15 cellular contexts compared by ENCODE assay signal in the genomic region with DNA sequence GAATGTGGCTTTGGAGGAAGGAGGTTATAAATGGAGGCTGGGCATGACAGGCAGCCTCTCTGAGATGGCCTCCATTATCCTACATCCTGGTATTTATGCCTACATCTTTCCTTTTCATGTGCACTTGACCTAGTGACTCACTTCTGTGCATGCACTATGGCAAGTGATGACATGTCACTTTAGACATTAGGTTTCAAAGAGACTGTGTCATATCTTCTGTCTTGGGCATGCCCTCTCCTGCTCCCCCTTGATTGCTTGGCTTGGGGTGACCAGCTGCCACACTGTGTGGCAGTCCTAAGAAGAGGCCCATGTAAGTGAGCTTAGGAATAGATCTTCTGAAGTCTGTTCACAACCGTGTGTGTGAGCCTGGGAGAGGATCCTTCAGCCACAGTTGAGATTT.
DNase-seq lines count a peak whose midpoint lies in the region; ATAC-seq, FAIRE-seq and TF ChIP-seq lines count a peak whose summit lies in the region.
"Had no signal": no experiment of that assay in that cellular context is flagged by ENCODE, and none has a peak within 500 bp of the region (broad histone marks: within the 10 kb centered on the region; RNA-seq: fewer than 3 reads in every experiment).

No MANE protein-coding gene starts in this region.

- BruUV-seq in mammary epithelial cell (replicated peaks; lab: Mats Ljungman, UMichigan) (no TSS peak), MCF 10A (replicated peaks; lab: Mats Ljungman, UMichigan) (no TSS peak)

- CTCF ChIA-PET in activated CD4-positive, alpha-beta T cell treated with anti-CD3 and anti-CD28 coated beads for 36 hours (lab: Charles Lee) = no interaction called here
- CTCF ChIA-PET in mammary epithelial cell (lab: Charles Lee; ENCODE audit: low non-redundant PET) = no interaction called here
- CTCF ChIA-PET in MCF 10A (lab: Yijun Ruan, JAX) = interaction anchor here (1.0 kb wide), 1 partner anchor 361 kb away, joined by 3 read pairs; no protein-coding TSS in a partner anchor
- CTCF ChIA-PET in HEK293T (lab: Yijun Ruan, JAX) = no interaction called here

- no peak overlapping the region for H3K27ac Mint-ChIP-seq in activated CD4-positive, alpha-beta T cell treated with anti-CD3 and anti-CD28 coated beads for 36 hours
- no peak overlapping the region for H3K27ac Mint-ChIP-seq in MCF 10A (ENCODE audit: low read depth, unreplicated experiment)
- no peak overlapping the region for H3K27ac Mint-ChIP-seq in stimulated activated effector memory CD8-positive, alpha-beta T cell treated with anti-CD3 and anti-CD28 coated beads, Interleukin-12 subunit alpha, Interleukin-12 subunit beta, amount 100 ng/mL, for 72 hours
- H3K27ac Mint-ChIP-seq: GM23338 had no signal

- no peak overlapping the region for H3K4me3 ChIP-seq in mammary epithelial cell (replicated peaks in 1 of 3; ENCODE audit: insufficient read depth in 1 of 3, low read depth in 2 of 3, low read length in 3 of 3)
- no peak overlapping the region for H3K4me3 ChIP-seq in bronchial epithelial cell (ENCODE audit: low read depth, low read length)
- H3K4me3 ChIP-seq: BLaER1, GM23338 had no signal

- 0% methylated on average over 1 of the region's 1 CpG for WGBS in mammary epithelial cell (ENCODE audit: low coverage, missing lambda C conversion rate)

- no peaks in the 10 kb centered on the region for H3K36me3 ChIP-seq in mammary epithelial cell (ENCODE audit: insufficient read depth, low read length)
- H3K36me3 ChIP-seq in bronchial epithelial cell (ENCODE audit: control insufficient read depth, insufficient read depth, low read length) = no peaks in the 10 kb centered on the region
- H3K36me3 ChIP-seq: BLaER1 had no signal

- in situ Hi-C loops in mammary epithelial cell (cut with MboI; ENCODE audit: low sequenced_read_pairs in 2 of 2) = no loop called here

- no peak overlapping the region for H3K4me3 Mint-ChIP-seq in activated CD4-positive, alpha-beta T cell treated with anti-CD3 and anti-CD28 coated beads for 36 hours
- no peak overlapping the region for H3K4me3 Mint-ChIP-seq in MCF 10A (ENCODE audit: unreplicated experiment)
- no peak overlapping the region for H3K4me3 Mint-ChIP-seq in stimulated activated effector memory CD8-positive, alpha-beta T cell treated with anti-CD3 and anti-CD28 coated beads, Interleukin-12 subunit alpha, Interleukin-12 subunit beta, amount 100 ng/mL, for 72 hours
- H3K4me3 Mint-ChIP-seq: GM23338 had no signal

- ATAC-seq in activated CD4-positive, alpha-beta T cell treated with anti-CD3 and anti-CD28 coated beads for 36 hours = peak; percentile 63
- peak; percentile 82 for ATAC-seq in stimulated activated effector memory CD8-positive, alpha-beta T cell treated with anti-CD3 and anti-CD28 coated beads, Interleukin-12 subunit alpha, Interleukin-12 subunit beta, amount 100 ng/mL, for 72 hours
- ATAC-seq: GM23338 had no signal

- H3K27me3 Mint-ChIP-seq in activated CD4-positive, alpha-beta T cell treated with anti-CD3 and anti-CD28 coated beads for 36 hours = peaks cover 2% of the 10 kb centered on the region
- H3K27me3 Mint-ChIP-seq in MCF 10A (ENCODE audit: insufficient read depth, unreplicated experiment) = no peaks in the 10 kb centered on the region

- peaks cover 16% of the 10 kb centered on the region for H3K9me3 ChIP-seq in mammary epithelial cell (replicated peaks; ENCODE audit: insufficient read depth, low read length)

- H2AFZ ChIP-seq in mammary epithelial cell (ENCODE audit: low read depth, low read length) = no peak overlapping the region
- H2AFZ ChIP-seq: GM23338 had no signal

- H3K27ac ChIP-seq in mammary epithelial cell (ENCODE audit: insufficient read depth, low read depth, low read length) = no peak overlapping the region
- H3K27ac ChIP-seq: BLaER1 had no signal

- H3K4me1 ChIP-seq in mammary epithelial cell (ENCODE audit: insufficient read depth, low read length) = no peaks in the 10 kb centered on the region

- peaks cover 7% of the 10 kb centered on the region for H3K9me3 Mint-ChIP-seq in activated CD4-positive, alpha-beta T cell treated with anti-CD3 and anti-CD28 coated beads for 36 hours (ENCODE audit: low read depth)
- no peaks in the 10 kb centered on the region for H3K9me3 Mint-ChIP-seq in MCF 10A (ENCODE audit: unreplicated experiment)
- H3K9me3 Mint-ChIP-seq in stimulated activated effector memory CD8-positive, alpha-beta T cell treated with anti-CD3 and anti-CD28 coated beads, Interleukin-12 subunit alpha, Interleukin-12 subunit beta, amount 100 ng/mL, for 72 hours = peaks cover 5% of the 10 kb centered on the region
- H3K9me3 Mint-ChIP-seq: GM23338 had no signal

- intact Hi-C loops in activated CD4-positive, alpha-beta T cell treated with anti-CD3 and anti-CD28 coated beads for 36 hours (cut with DNase I, micrococcal nuclease) = no loop called here
- intact Hi-C loops in mammary epithelial cell (cut with micrococcal nuclease) (no loop called here), MCF 10A (cut with micrococcal nuclease) (no loop called here)

- TF ChIP-seq CTCF in mammary epithelial cell (conservative IDR thresholded peaks at IDR 0.05 in 1 of 2, IDR thresholded peaks at IDR 0.05 in 1 of 2; ENCODE audit: extremely low read depth in 1 of 2, insufficient read depth in 1 of 2, low read depth in 1 of 2, low read length in 2 of 2) (no peak), MCF 10A (IDR thresholded peaks at IDR 0.05; ENCODE audit: unreplicated experiment) (no peak), bronchial epithelial cell (IDR thresholded peaks at IDR 0.05; ENCODE audit: insufficient read depth, low read length, severe bottlenecking) (no peak)

- no peaks in the 10 kb centered on the region for H3K27me3 ChIP-seq in mammary epithelial cell (ENCODE audit: insufficient read depth, low read length)
- H3K27me3 ChIP-seq in bronchial epithelial cell (ENCODE audit: control insufficient read depth, insufficient read depth, low read length) = no peaks in the 10 kb centered on the region
- H3K27me3 ChIP-seq: BLaER1 had no signal

- peaks cover 5% of the 10 kb centered on the region for H3K36me3 Mint-ChIP-seq in activated CD4-positive, alpha-beta T cell treated with anti-CD3 and anti-CD28 coated beads for 36 hours (ENCODE audit: low read depth)
- H3K36me3 Mint-ChIP-seq in MCF 10A (ENCODE audit: insufficient read depth, unreplicated experiment) = no peaks in the 10 kb centered on the region
- no peaks in the 10 kb centered on the region for H3K36me3 Mint-ChIP-seq in stimulated activated effector memory CD8-positive, alpha-beta T cell treated with anti-CD3 and anti-CD28 coated beads, Interleukin-12 subunit alpha, Interleukin-12 subunit beta, amount 100 ng/mL, for 72 hours

- no peak overlapping the region for H3K9ac ChIP-seq in mammary epithelial cell (ENCODE audit: insufficient read depth, low read length)
- H3K9ac ChIP-seq: BLaER1 had no signal

- no peak for FAIRE-seq in bronchial epithelial cell (lab: Jason Lieb, UNC)
- FAIRE-seq: GM12891 had no signal

- H3K79me2 ChIP-seq in mammary epithelial cell (ENCODE audit: insufficient read depth, low read length) = no peaks in the 10 kb centered on the region

- DNase-seq in activated CD4-positive, alpha-beta T cell treated with anti-CD3 and anti-CD28 coated beads for 36 hours = no peak
- DNase-seq in activated CD4-positive, alpha-beta T cell treated with anti-CD3 and anti-CD28 coated beads for 4 hours = no peak
- DNase-seq in mammary epithelial cell (peak; percentile 0), MCF 10A (ENCODE audit: unreplicated experiment) (no peak), bronchial epithelial cell (ENCODE audit: low read depth) (peak; percentile 51), NCI-H1105 treated with DMSO at 0.1 percent for 48 hours (lab: John Stamatoyannopoulos, UW) (no peak), HEK293T (ENCODE audit: extremely low spot score) (no peak)
- no peak for DNase-seq in stimulated activated effector memory CD8-positive, alpha-beta T cell treated with anti-CD3 and anti-CD28 coated beads, Interleukin-12 subunit alpha, Interleukin-12 subunit beta, amount 100 ng/mL, for 72 hours (ENCODE audit: low spot score in 2 of 2)
- DNase-seq: 8988T, AML-193, DMS79, H7 had no signal

- dilution Hi-C loops in mammary epithelial cell (cut with HindIII; ENCODE audit: low sequenced_read_pairs) = no loop called here

- peaks cover 31% of the 10 kb centered on the region for H3K4me1 Mint-ChIP-seq in activated CD4-positive, alpha-beta T cell treated with anti-CD3 and anti-CD28 coated beads for 36 hours
- H3K4me1 Mint-ChIP-seq in MCF 10A (ENCODE audit: insufficient read depth, unreplicated experiment) = peaks cover 5% of the 10 kb centered on the region
- H3K4me1 Mint-ChIP-seq in stimulated activated effector memory CD8-positive, alpha-beta T cell treated with anti-CD3 and anti-CD28 coated beads, Interleukin-12 subunit alpha, Interleukin-12 subunit beta, amount 100 ng/mL, for 72 hours = peaks cover 40% of the 10 kb centered on the region
- H3K4me1 Mint-ChIP-seq: GM23338 had no signal

- no peak overlapping the region for H3K4me2 ChIP-seq in mammary epithelial cell (ENCODE audit: insufficient read depth, low read depth, low read length)
- H3K4me2 ChIP-seq: BLaER1, GM23338 had no signal

- POLR2A ChIA-PET in activated CD4-positive, alpha-beta T cell treated with anti-CD3 and anti-CD28 coated beads for 36 hours (lab: Charles Lee) = no interaction called here
- POLR2A ChIA-PET in MCF 10A (lab: Yijun Ruan, JAX) (interaction anchor here (0.7 kb wide), 1 partner anchor 19 kb away, joined by 3 read pairs; no protein-coding TSS in a partner anchor), HEK293T (lab: Yijun Ruan, JAX) (no interaction called here)

- no peaks in the 10 kb centered on the region for H4K20me1 ChIP-seq in mammary epithelial cell (ENCODE audit: insufficient read depth, low read length)
- H4K20me1 ChIP-seq: BLaER1 had no signal

TF ChIP-seq in HEK293T, 16 proteins besides CTCF, POLR2A, EP300 and RAD21 (continues in another document):
- no peak for TF ChIP-seq BHLHE40 (IDR thresholded peaks at IDR 0.05; ENCODE audit: borderline replicate concordance)
- no peak for TF ChIP-seq L3MBTL2 (conservative IDR thresholded peaks at IDR 0.05)
- TF ChIP-seq NFRKB (IDR thresholded peaks at IDR 0.05) = no peak
- TF ChIP-seq TARDBP (IDR thresholded peaks at IDR 0.05) = no peak
- TF ChIP-seq HDGF (IDR thresholded peaks at IDR 0.05; ENCODE audit: borderline replicate concordance) = no peak
- no peak for TF ChIP-seq ZNF384 (IDR thresholded peaks at IDR 0.05)
- no peak for TF ChIP-seq LEF1 (IDR thresholded peaks at IDR 0.05; ENCODE audit: borderline replicate concordance)
- no peak for TF ChIP-seq SP1 (IDR thresholded peaks at IDR 0.05)
- TF ChIP-seq FOXM1 (IDR thresholded peaks at IDR 0.05; ENCODE audit: borderline replicate concordance) = no peak
- no peak for TF ChIP-seq FOXK2 (IDR thresholded peaks at IDR 0.05)
- TF ChIP-seq ELF4 (IDR thresholded peaks at IDR 0.05) = no peak
- no peak for TF ChIP-seq CTBP1 (IDR thresholded peaks at IDR 0.05; ENCODE audit: borderline replicate concordance)
- no peak for TF ChIP-seq FOXA1 (IDR thresholded peaks at IDR 0.05)
- no peak for TF ChIP-seq SUZ12 (IDR thresholded peaks at IDR 0.05)
- TF ChIP-seq ARNT (IDR thresholded peaks at IDR 0.05) = no peak

Comparison
In these comparisons a context has a peak if more than half of its experiments do, and no peak if none do; other contexts are left out.
1. DNase-seq: peak in mammary epithelial cell (single experiment) and bronchial epithelial cell (single experiment); none in activated CD4-positive, alpha-beta T cell treated with anti-CD3 and anti-CD28 coated beads for 36 hours (single experiment), activated CD4-positive, alpha-beta T cell treated with anti-CD3 and anti-CD28 coated beads for 4 hours (0 of 2), MCF 10A (single experiment), stimulated activated effector memory CD8-positive, alpha-beta T cell treated with anti-CD3 and anti-CD28 coated beads, Interleukin-12 subunit alpha, Interleukin-12 subunit beta, amount 100 ng/mL, for 72 hours (0 of 2), NCI-H1105 treated with DMSO at 0.1 percent for 48 hours (single experiment) and HEK293T (single experiment).